ENCODE assay signal across 20 cellular contexts in genomic region chr4:158621729-158622128, GRCh38. TPM values are rescaled to one million over a fixed set of nuclear protein-coding genes. Genes with fewer than 3 reads are reported as not detected.
DNase-seq lines count a peak whose midpoint lies in the region; ATAC-seq, FAIRE-seq and TF ChIP-seq lines count a peak whose summit lies in the region.
"Had no signal": no experiment of that assay in that cellular context is flagged by ENCODE, and none has a peak within 500 bp of the region (broad histone marks: within the 10 kb centered on the region; RNA-seq: fewer than 3 reads in every experiment).

No MANE protein-coding gene starts in this region.

- no peaks in the 10 kb centered on the region for H3K27me3 ChIP-seq in bronchial epithelial cell (ENCODE audit: control insufficient read depth, insufficient read depth, low read length)

- no peak for FAIRE-seq in bronchial epithelial cell (lab: Jason Lieb, UNC)
- FAIRE-seq: A549, H1, HepG2 had no signal

- H3K36me3 ChIP-seq in bronchial epithelial cell (ENCODE audit: control insufficient read depth, insufficient read depth, low read length): no peaks in the 10 kb centered on the region

- DNase-seq in bronchial epithelial cell (ENCODE audit: low read depth) (peak; percentile 79), kidney tubule cell (ENCODE audit: low spot score) (no peak), activated gamma-delta T cell (lab: John Stamatoyannopoulos, UW) (no peak), NCI-H82 treated with DMSO at 0.1 percent for 48 hours (lab: John Stamatoyannopoulos, UW; ENCODE audit: unreplicated experiment) (no peak)
- DNase-seq in effector CD4-positive, alpha-beta T cell: no peak
- DNase-seq: C1 segment of cervical spinal cord, KG1, NCI-H1092, NCI-H2081 treated with DMSO at 0.1 percent for 48 hours, NCI-H2227 treated with DMSO at 0.1 percent for 48 hours, NCI-H69, RPMI8226, SIG-M5, T-helper 2 cell had no signal

- ATAC-seq in GM18520 (IDR thresholded peaks at IDR 0.05; ENCODE audit: unreplicated experiment): peak; percentile 48
- peak; percentile 44 for ATAC-seq in HG02798 (IDR thresholded peaks at IDR 0.05; ENCODE audit: poor library complexity, unreplicated experiment)
- peak; percentile 41 for ATAC-seq in HG03520 (IDR thresholded peaks at IDR 0.05; ENCODE audit: unreplicated experiment)
- ATAC-seq: A549, HepG2 had no signal

- no peak for TF ChIP-seq CTCF in bronchial epithelial cell (IDR thresholded peaks at IDR 0.05; ENCODE audit: insufficient read depth, low read length, severe bottlenecking)

- H3K4me3 ChIP-seq in bronchial epithelial cell (ENCODE audit: low read depth, low read length): no peak overlapping the region
- H3K4me3 ChIP-seq: A549 had no signal

RNA-seq across cellular contexts. Expression of gene C4orf46, which starts 50.0 kb away (rescaled TPM):
- total RNA-seq in bronchial epithelial cell: 2.3 and 3.4 TPM in 2 replicates

RNA-seq across cellular contexts. Expression of gene ETFDH, which starts 50.4 kb away (rescaled TPM):
- total RNA-seq in bronchial epithelial cell: 21.9 and 35.5 TPM in 2 replicates
